2 cellular contexts compared by ENCODE assay signal in the genomic region with DNA sequence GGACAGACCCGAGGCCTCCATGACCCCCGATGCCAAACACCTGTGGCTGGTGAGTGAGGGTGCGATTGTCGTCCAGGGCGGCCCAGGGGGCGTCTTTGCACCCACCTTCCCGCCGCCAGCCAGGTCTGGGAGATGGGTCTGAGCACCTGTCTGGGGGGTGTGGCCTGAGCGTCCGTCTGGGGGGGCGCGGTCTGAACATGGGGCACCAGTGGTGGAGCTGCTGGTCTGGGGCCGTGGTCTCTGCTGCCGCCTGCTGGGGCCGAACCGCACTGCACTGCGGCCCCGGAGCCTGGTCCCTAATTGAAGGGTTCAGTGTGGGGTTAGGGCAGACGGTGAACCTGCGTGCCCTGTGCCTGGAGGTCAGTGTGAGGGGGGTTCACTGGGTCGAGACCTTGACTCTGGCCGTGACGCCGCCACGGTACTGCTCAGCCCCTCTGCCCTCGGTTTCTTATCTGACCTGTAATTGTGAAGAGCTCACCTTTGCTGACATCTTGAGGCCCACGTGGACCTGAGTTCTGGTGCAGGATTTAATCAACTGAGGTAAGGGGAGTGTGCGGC.
TF ChIP-seq lines count a peak whose summit lies in the region.

No MANE protein-coding gene starts in this region.

TF ChIP-seq in A549, 52 proteins besides CTCF, POLR2A, EP300 and RAD21:
- TF ChIP-seq SMC3 (IDR thresholded peaks at IDR 0.05) (peak; percentile 80), EHMT2 (IDR thresholded peaks at IDR 0.05; ENCODE audit: low read depth) (no peak), ZFP36 (IDR thresholded peaks at IDR 0.05; ENCODE audit: borderline replicate concordance, partially characterized antibody) (no peak), CEBPB (IDR thresholded peaks at IDR 0.05) (no peak)
- TF ChIP-seq, protein P1, sequence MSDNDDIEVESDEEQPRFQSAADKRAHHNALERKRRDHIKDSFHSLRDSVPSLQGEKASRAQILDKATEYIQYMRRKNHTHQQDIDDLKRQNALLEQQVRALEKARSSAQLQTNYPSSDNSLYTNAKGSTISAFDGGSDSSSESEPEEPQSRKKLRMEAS (IDR thresholded peaks at IDR 0.05): peak; percentile 46; the same call in 1 of the 2 replicates
- TF ChIP-seq, protein P2, sequence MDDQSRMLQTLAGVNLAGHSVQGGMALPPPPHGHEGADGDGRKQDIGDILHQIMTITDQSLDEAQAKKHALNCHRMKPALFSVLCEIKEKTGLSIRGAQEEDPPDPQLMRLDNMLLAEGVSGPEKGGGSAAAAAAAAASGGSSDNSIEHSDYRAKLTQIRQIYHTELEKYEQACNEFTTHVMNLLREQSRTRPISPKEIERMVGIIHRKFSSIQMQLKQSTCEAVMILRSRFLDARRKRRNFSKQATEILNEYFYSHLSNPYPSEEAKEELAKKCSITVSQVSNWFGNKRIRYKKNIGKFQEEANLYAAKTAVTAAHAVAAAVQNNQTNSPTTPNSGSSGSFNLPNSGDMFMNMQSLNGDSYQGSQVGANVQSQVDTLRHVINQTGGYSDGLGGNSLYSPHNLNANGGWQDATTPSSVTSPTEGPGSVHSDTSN (IDR thresholded peaks at IDR 0.05): no peak
- TF ChIP-seq, protein P3, sequence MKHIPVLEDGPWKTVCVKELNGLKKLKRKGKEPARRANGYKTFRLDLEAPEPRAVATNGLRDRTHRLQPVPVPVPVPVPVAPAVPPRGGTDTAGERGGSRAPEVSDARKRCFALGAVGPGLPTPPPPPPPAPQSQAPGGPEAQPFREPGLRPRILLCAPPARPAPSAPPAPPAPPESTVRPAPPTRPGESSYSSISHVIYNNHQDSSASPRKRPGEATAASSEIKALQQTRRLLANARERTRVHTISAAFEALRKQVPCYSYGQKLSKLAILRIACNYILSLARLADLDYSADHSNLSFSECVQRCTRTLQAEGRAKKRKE (CRISPR knock-in tag; IDR thresholded peaks at IDR 0.05; ENCODE audit: low read depth): no peak

TF ChIP-seq in H1, 55 proteins besides CTCF, POLR2A, EP300 and RAD21:
- TF ChIP-seq SIN3A (conservative IDR thresholded peaks at IDR 0.05 in 1 of 2, IDR thresholded peaks at IDR 0.05 in 1 of 2; ENCODE audit: low read depth in 1 of 2, low read length in 2 of 2) (peak in 1 of 2 experiments; percentile 74; a peak in 1 of 4 replicates), CHD2 (IDR thresholded peaks at IDR 0.05; ENCODE audit: low read length) (0 out of 2 replicates have a peak, but pooled peaks have one; percentile 45), RBBP5 (IDR thresholded peaks at IDR 0.05; ENCODE audit: borderline replicate concordance, low read depth, low read length) (no peak), SRF (IDR thresholded peaks at IDR 0.05; ENCODE audit: low read depth, low read length) (no peak), POLR2AphosphoS5 (IDR thresholded peaks at IDR 0.05; ENCODE audit: low read depth, low read length) (peak; percentile 65; the same call in 1 of the 2 replicates), JUND (IDR thresholded peaks at IDR 0.05; ENCODE audit: low read length) (0 out of 2 replicates have a peak, but pooled peaks have one; percentile 39), RXRA (IDR thresholded peaks at IDR 0.05; ENCODE audit: insufficient read depth, low read depth, low read length) (peak; percentile 98), MAFK (IDR thresholded peaks at IDR 0.05; ENCODE audit: low read depth, low read length) (no peak), BCL11A (IDR thresholded peaks at IDR 0.05; ENCODE audit: low read depth in 2 of 2, low read length in 2 of 2) (no peak), HDAC2 (IDR thresholded peaks at IDR 0.05; ENCODE audit: borderline replicate concordance in 1 of 2, low read depth in 2 of 2, low read length in 2 of 2) (no peak), SP1 (IDR thresholded peaks at IDR 0.05; ENCODE audit: low read depth, low read length) (no peak), JUN (IDR thresholded peaks at IDR 0.05; ENCODE audit: low read depth, low read length) (no peak), KDM1A (IDR thresholded peaks at IDR 0.05; ENCODE audit: borderline replicate concordance, low read length) (no peak), CREB1 (IDR thresholded peaks at IDR 0.05) (peak; percentile 47; the same call in 1 of the 2 replicates), TBP (IDR thresholded peaks at IDR 0.05; ENCODE audit: low read depth, low read length) (no peak), SP2 (IDR thresholded peaks at IDR 0.05; ENCODE audit: low read length) (no peak), RNF2 (IDR thresholded peaks at IDR 0.05; ENCODE audit: borderline replicate concordance, low read depth, low read length, missing control alignments, poor library complexity, severe bottlenecking) (no peak)
- TF ChIP-seq, protein P1 (IDR thresholded peaks at IDR 0.05): 0 out of 2 replicates have a peak, but pooled peaks have one; percentile 53
- TF ChIP-seq, protein P4, sequence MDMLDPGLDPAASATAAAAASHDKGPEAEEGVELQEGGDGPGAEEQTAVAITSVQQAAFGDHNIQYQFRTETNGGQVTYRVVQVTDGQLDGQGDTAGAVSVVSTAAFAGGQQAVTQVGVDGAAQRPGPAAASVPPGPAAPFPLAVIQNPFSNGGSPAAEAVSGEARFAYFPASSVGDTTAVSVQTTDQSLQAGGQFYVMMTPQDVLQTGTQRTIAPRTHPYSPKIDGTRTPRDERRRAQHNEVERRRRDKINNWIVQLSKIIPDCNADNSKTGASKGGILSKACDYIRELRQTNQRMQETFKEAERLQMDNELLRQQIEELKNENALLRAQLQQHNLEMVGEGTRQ (IDR thresholded peaks at IDR 0.05; ENCODE audit: low read length): 0 out of 2 replicates have a peak, but pooled peaks have one; percentile 6
- TF ChIP-seq, protein P5, sequence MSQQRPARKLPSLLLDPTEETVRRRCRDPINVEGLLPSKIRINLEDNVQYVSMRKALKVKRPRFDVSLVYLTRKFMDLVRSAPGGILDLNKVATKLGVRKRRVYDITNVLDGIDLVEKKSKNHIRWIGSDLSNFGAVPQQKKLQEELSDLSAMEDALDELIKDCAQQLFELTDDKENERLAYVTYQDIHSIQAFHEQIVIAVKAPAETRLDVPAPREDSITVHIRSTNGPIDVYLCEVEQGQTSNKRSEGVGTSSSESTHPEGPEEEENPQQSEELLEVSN (IDR thresholded peaks at IDR 0.05): 0 out of 2 replicates have a peak, but pooled peaks have one; percentile 15
